Comparison of ENCODE assay signal across 1 cellular context in the genomic region with DNA sequence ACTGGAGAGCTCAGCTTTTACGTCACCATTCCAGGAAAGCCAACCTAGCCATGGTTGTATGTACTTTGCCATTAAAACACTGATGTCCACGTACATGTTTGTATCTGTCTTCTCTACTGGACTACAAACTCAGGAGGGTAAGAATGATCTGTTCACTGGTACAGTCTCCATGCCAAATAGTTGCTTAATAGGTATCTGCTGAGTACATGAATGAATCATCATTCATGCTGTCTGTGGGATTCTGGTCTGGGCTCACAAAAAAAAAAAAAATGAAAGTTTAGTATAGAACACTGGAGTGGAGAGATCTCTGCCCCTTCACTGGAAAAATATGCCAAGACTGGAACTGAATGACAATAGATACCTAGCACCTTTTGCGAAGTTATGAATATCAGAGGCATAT.
TF ChIP-seq lines count a peak whose summit lies in the region.

No MANE protein-coding gene starts in this region.

TF ChIP-seq in SK-N-SH, 30 proteins besides CTCF, POLR2A, EP300 and RAD21:
- TF ChIP-seq, protein P1, sequence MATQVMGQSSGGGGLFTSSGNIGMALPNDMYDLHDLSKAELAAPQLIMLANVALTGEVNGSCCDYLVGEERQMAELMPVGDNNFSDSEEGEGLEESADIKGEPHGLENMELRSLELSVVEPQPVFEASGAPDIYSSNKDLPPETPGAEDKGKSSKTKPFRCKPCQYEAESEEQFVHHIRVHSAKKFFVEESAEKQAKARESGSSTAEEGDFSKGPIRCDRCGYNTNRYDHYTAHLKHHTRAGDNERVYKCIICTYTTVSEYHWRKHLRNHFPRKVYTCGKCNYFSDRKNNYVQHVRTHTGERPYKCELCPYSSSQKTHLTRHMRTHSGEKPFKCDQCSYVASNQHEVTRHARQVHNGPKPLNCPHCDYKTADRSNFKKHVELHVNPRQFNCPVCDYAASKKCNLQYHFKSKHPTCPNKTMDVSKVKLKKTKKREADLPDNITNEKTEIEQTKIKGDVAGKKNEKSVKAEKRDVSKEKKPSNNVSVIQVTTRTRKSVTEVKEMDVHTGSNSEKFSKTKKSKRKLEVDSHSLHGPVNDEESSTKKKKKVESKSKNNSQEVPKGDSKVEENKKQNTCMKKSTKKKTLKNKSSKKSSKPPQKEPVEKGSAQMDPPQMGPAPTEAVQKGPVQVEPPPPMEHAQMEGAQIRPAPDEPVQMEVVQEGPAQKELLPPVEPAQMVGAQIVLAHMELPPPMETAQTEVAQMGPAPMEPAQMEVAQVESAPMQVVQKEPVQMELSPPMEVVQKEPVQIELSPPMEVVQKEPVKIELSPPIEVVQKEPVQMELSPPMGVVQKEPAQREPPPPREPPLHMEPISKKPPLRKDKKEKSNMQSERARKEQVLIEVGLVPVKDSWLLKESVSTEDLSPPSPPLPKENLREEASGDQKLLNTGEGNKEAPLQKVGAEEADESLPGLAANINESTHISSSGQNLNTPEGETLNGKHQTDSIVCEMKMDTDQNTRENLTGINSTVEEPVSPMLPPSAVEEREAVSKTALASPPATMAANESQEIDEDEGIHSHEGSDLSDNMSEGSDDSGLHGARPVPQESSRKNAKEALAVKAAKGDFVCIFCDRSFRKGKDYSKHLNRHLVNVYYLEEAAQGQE (IDR thresholded peaks at IDR 0.05; ENCODE audit: low read depth, low read length) = no peak
- TF ChIP-seq TCF12 (IDR thresholded peaks at IDR 0.05) (peak; percentile 42; the same call in 1 of the 2 replicates), FOXM1 (IDR thresholded peaks at IDR 0.05; ENCODE audit: low read depth) (no peak), RXRA (IDR thresholded peaks at IDR 0.05; ENCODE audit: borderline replicate concordance, low read depth) (no peak), MXI1 (IDR thresholded peaks at IDR 0.05; ENCODE audit: low read depth, low read length) (no peak), JUND (IDR thresholded peaks at IDR 0.05) (peak; percentile 55), SMC3 (IDR thresholded peaks at IDR 0.05; ENCODE audit: low read depth, low read length) (no peak), FOSL2 (IDR thresholded peaks at IDR 0.05; ENCODE audit: borderline replicate concordance, low read depth) (peak; percentile 73; the same call in 1 of the 2 replicates), NFIC (IDR thresholded peaks at IDR 0.05; ENCODE audit: borderline replicate concordance) (no peak)
- TF ChIP-seq, protein P2, sequence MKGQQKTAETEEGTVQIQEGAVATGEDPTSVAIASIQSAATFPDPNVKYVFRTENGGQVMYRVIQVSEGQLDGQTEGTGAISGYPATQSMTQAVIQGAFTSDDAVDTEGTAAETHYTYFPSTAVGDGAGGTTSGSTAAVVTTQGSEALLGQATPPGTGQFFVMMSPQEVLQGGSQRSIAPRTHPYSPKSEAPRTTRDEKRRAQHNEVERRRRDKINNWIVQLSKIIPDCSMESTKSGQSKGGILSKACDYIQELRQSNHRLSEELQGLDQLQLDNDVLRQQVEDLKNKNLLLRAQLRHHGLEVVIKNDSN (IDR thresholded peaks at IDR 0.05; ENCODE audit: borderline replicate concordance, low read depth) = no peak
- TF ChIP-seq, protein P3, sequence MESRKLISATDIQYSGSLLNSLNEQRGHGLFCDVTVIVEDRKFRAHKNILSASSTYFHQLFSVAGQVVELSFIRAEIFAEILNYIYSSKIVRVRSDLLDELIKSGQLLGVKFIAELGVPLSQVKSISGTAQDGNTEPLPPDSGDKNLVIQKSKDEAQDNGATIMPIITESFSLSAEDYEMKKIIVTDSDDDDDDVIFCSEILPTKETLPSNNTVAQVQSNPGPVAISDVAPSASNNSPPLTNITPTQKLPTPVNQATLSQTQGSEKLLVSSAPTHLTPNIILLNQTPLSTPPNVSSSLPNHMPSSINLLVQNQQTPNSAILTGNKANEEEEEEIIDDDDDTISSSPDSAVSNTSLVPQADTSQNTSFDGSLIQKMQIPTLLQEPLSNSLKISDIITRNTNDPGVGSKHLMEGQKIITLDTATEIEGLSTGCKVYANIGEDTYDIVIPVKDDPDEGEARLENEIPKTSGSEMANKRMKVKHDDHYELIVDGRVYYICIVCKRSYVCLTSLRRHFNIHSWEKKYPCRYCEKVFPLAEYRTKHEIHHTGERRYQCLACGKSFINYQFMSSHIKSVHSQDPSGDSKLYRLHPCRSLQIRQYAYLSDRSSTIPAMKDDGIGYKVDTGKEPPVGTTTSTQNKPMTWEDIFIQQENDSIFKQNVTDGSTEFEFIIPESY (IDR thresholded peaks at IDR 0.05; ENCODE audit: borderline replicate concordance, low read depth) = no peak
